In the genomic region with DNA sequence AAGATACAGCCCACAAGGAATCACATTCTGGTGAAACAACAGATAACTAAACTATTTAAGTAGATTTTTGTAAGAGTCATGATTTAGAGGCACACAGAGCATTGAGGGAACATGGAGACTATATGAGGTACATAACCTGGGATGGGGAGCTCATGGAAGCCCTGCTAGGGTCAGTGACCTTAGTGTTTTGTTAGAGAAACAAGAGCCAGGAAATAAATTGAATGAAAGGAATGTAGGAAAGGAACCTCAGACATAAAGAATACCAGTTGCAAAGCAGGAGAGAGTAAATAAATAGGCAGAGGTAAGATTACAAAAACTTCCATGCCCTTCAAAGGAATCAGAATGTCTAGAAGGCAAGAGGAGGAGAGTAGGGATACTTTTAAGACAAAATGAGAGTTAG, we compare ENCODE assay signal across 27 cellular contexts.
"Had no signal": no experiment of that assay in that cellular context is flagged by ENCODE, and none has a peak within 500 bp of the region (broad histone marks: within the 10 kb centered on the region; RNA-seq: fewer than 3 reads in every experiment).

No MANE protein-coding gene starts in this region.

- H3K9me3 Mint-ChIP-seq: activated CD4-positive, alpha-beta T cell treated with anti-CD3 and anti-CD28 coated beads, Interleukin-2, amount 10 ng/mL, durations not matched to agents 7 days and 5 days had no signal

- H3K27me3 ChIP-seq: ascending aorta, breast epithelium, cardiac muscle cell, colonic mucosa, esophagus squamous epithelium, gastroesophageal sphincter had no signal

- H3K4me1 Mint-ChIP-seq: activated CD4-positive, alpha-beta memory T cell treated with anti-CD3 and anti-CD28 coated beads, Interleukin-2, amount 10 ng/mL, durations not matched to agents 7 days and 5 days; activated CD4-positive, alpha-beta T cell treated with anti-CD3 and anti-CD28 coated beads, Interleukin-2, amount 10 ng/mL, durations not matched to agents 7 days and 5 days; activated naive CD4-positive, alpha-beta T cell treated with anti-CD3 and anti-CD28 coated beads, Interleukin-2, amount 10 ng/mL, durations not matched to agents 7 days and 5 days; activated naive CD8-positive, alpha-beta T cell treated with anti-CD3 and anti-CD28 coated beads, Interleukin-2, amount 10 ng/mL, durations not matched to agents 7 days and 5 days; brain had no signal

- H3K4me3 Mint-ChIP-seq: activated CD4-positive, alpha-beta memory T cell treated with anti-CD3 and anti-CD28 coated beads, Interleukin-2, amount 10 ng/mL, durations not matched to agents 7 days and 5 days; activated CD4-positive, alpha-beta T cell treated with anti-CD3 and anti-CD28 coated beads, Interleukin-2, amount 10 ng/mL, durations not matched to agents 7 days and 5 days; activated naive CD4-positive, alpha-beta T cell treated with anti-CD3 and anti-CD28 coated beads, Interleukin-2, amount 10 ng/mL, durations not matched to agents 7 days and 5 days; activated naive CD8-positive, alpha-beta T cell treated with anti-CD3 and anti-CD28 coated beads, Interleukin-2, amount 10 ng/mL, durations not matched to agents 7 days and 5 days; activated T-cell treated with anti-CD3 and anti-CD28 coated beads, Interleukin-2, amount 50 U/mL, for 24 hours; activated T-cell treated with anti-CD3 and anti-CD28 coated beads, Interleukin-2, amount 50 U/mL, for 72 hours; brain had no signal

- H3K27ac ChIP-seq: ascending aorta, breast epithelium, cardiac muscle cell, colonic mucosa, epithelial cell of prostate, esophagus squamous epithelium, gastroesophageal sphincter had no signal

- H3K27me3 Mint-ChIP-seq: activated CD4-positive, alpha-beta memory T cell treated with anti-CD3 and anti-CD28 coated beads, Interleukin-2, amount 10 ng/mL, durations not matched to agents 7 days and 5 days; activated CD4-positive, alpha-beta T cell treated with anti-CD3 and anti-CD28 coated beads, Interleukin-2, amount 10 ng/mL, durations not matched to agents 7 days and 5 days; activated naive CD4-positive, alpha-beta T cell treated with anti-CD3 and anti-CD28 coated beads, Interleukin-2, amount 10 ng/mL, durations not matched to agents 7 days and 5 days; activated naive CD8-positive, alpha-beta T cell treated with anti-CD3 and anti-CD28 coated beads, Interleukin-2, amount 10 ng/mL, durations not matched to agents 7 days and 5 days; activated T-cell treated with anti-CD3 and anti-CD28 coated beads, Interleukin-2, amount 50 U/mL, for 24 hours had no signal

- DNase-seq: activated CD4-positive, alpha-beta memory T cell treated with anti-CD3 and anti-CD28 coated beads, Interleukin-2, amount 10 ng/mL, durations not matched to agents 7 days and 5 days; activated CD4-positive, alpha-beta T cell treated with anti-CD3 and anti-CD28 coated beads for 1 hour; activated CD4-positive, alpha-beta T cell treated with anti-CD3 and anti-CD28 coated beads for 4 hours; activated CD4-positive, alpha-beta T cell treated with anti-CD3 and anti-CD28 coated beads, Interleukin-2, amount 10 ng/mL, durations not matched to agents 7 days and 5 days; activated CD4-positive, alpha-beta T cell treated with anti-CD3 and anti-CD28 coated beads, Interleukin-2, amount 50 U/mL, for 4 hours; activated CD8-positive, alpha-beta memory T cell treated with anti-CD3 and anti-CD28 coated beads, Interleukin-2, amount 50 U/mL, for 48 hours; activated gamma-delta T cell; activated naive CD4-positive, alpha-beta T cell; activated naive CD4-positive, alpha-beta T cell treated with anti-CD3 and anti-CD28 coated beads, Interleukin-2, amount 10 ng/mL, durations not matched to agents 7 days and 5 days; activated naive CD8-positive, alpha-beta T cell treated with anti-CD3 and anti-CD28 coated beads, Interleukin-2, amount 10 ng/mL, durations not matched to agents 7 days and 5 days; activated T-cell treated with anti-CD3 and anti-CD28 coated beads for 4 hours; activated T-cell treated with anti-CD3 and anti-CD28 coated beads, Interleukin-2, amount 50 U/mL, for 24 hours; activated T-cell treated with anti-CD3 and anti-CD28 coated beads, Interleukin-2, amount 50 U/mL, for 72 hours; central memory CD4-positive, alpha-beta T cell; cerebellar nuclear complex; colonic mucosa; effector CD8-positive, alpha-beta T cell; esophagus squamous epithelium; foreskin melanocyte; T-helper 2 cell had no signal

- H3K9me3 ChIP-seq: ascending aorta, breast epithelium, colonic mucosa, esophagus squamous epithelium, gastroesophageal sphincter had no signal

- H3K36me3 Mint-ChIP-seq: activated naive CD4-positive, alpha-beta T cell treated with anti-CD3 and anti-CD28 coated beads, Interleukin-2, amount 10 ng/mL, durations not matched to agents 7 days and 5 days; activated naive CD4-positive, alpha-beta T cell treated with anti-CD3 and anti-CD28 coated beads, Interleukin-2, amount 50 U/mL, for 72 hours; activated naive CD8-positive, alpha-beta T cell treated with anti-CD3 and anti-CD28 coated beads, Interleukin-2, amount 10 ng/mL, durations not matched to agents 7 days and 5 days; brain had no signal

- ATAC-seq: activated naive CD4-positive, alpha-beta T cell treated with anti-CD3 and anti-CD28 coated beads, Interleukin-2, amount 50 U/mL, for 72 hours; activated T-cell treated with anti-CD3 and anti-CD28 coated beads, Interleukin-2, amount 50 U/mL, for 72 hours; gastroesophageal sphincter had no signal

- H3K4me1 ChIP-seq: ascending aorta, breast epithelium, colonic mucosa, esophagus squamous epithelium, gastroesophageal sphincter had no signal

- H3K27ac Mint-ChIP-seq: activated CD4-positive, alpha-beta memory T cell treated with anti-CD3 and anti-CD28 coated beads, Interleukin-2, amount 10 ng/mL, durations not matched to agents 7 days and 5 days; activated CD4-positive, alpha-beta T cell treated with anti-CD3 and anti-CD28 coated beads, Interleukin-2, amount 10 ng/mL, durations not matched to agents 7 days and 5 days; activated naive CD4-positive, alpha-beta T cell treated with anti-CD3 and anti-CD28 coated beads, Interleukin-2, amount 10 ng/mL, durations not matched to agents 7 days and 5 days; activated naive CD4-positive, alpha-beta T cell treated with anti-CD3 and anti-CD28 coated beads, Interleukin-2, amount 50 U/mL, for 72 hours; activated naive CD8-positive, alpha-beta T cell treated with anti-CD3 and anti-CD28 coated beads, Interleukin-2, amount 10 ng/mL, durations not matched to agents 7 days and 5 days; activated T-cell treated with anti-CD3 and anti-CD28 coated beads, Interleukin-2, amount 50 U/mL, for 24 hours; activated T-cell treated with anti-CD3 and anti-CD28 coated beads, Interleukin-2, amount 50 U/mL, for 72 hours; brain had no signal
